10 cellular contexts compared by ENCODE assay signal in genomic region chr2:20682166-20682565, GRCh38. TPM values are rescaled to one million over a fixed set of nuclear protein-coding genes. Genes with fewer than 3 reads are reported as not detected.
DNase-seq lines count a peak whose midpoint lies in the region; ATAC-seq, FAIRE-seq and TF ChIP-seq lines count a peak whose summit lies in the region.
"Had no signal": no experiment of that assay in that cellular context is flagged by ENCODE, and none has a peak within 500 bp of the region (broad histone marks: within the 10 kb centered on the region; RNA-seq: fewer than 3 reads in every experiment).

No MANE protein-coding gene starts in this region.

- no TSS peak for BruUV-seq in endothelial cell of umbilical vein (replicated peaks; lab: Mats Ljungman, UMichigan)

- H3K27ac ChIP-seq in endothelial cell of umbilical vein (ENCODE audit: insufficient read depth, low read depth, low read length): no peak overlapping the region
- no peak overlapping the region for H3K27ac ChIP-seq in parathyroid adenoma
- H3K27ac ChIP-seq: SJSA1 had no signal

- peak; percentile 45 for DNase-seq in ELF-1 (ENCODE audit: low read depth, low spot score)
- DNase-seq in LNCaP clone FGC (ENCODE audit: low read depth): no peak
- peak; percentile 46 for DNase-seq in endothelial cell of umbilical vein (ENCODE audit: low read depth, low spot score)
- DNase-seq in NCI-H2227 (lab: John Stamatoyannopoulos, UW; ENCODE audit: unreplicated experiment): no peak
- no peak for DNase-seq in NK-92 treated with Interleukin-12 subunit alpha and Interleukin-12 subunit beta, amount 100 ng/mL, for 24 hours (lab: John Stamatoyannopoulos, UW)
- DNase-seq: activated naive CD8-positive, alpha-beta T cell treated with anti-CD3 and anti-CD28 coated beads, Interleukin-2, amount 10 ng/mL, durations not matched to agents 7 days and 5 days had no signal

- TF ChIP-seq POLR2A in endothelial cell of umbilical vein (IDR thresholded peaks at IDR 0.05; ENCODE audit: low read depth, low read length): no peak

- H3K9me3 ChIP-seq in endothelial cell of umbilical vein (replicated peaks; ENCODE audit: control insufficient read depth, insufficient read depth, low read length) (no peaks in the 10 kb centered on the region), parathyroid adenoma (ENCODE audit: control insufficient read depth, low read length) (no peaks in the 10 kb centered on the region)
- H3K9me3 ChIP-seq: SJSA1 had no signal

- H3K79me2 ChIP-seq in endothelial cell of umbilical vein (ENCODE audit: control insufficient read depth, insufficient read depth, low read length) (no peaks in the 10 kb centered on the region), parathyroid adenoma (no peaks in the 10 kb centered on the region)

- no peak overlapping the region for H3K4me3 ChIP-seq in LNCaP clone FGC (ENCODE audit: low read depth, low read length)
- no peak overlapping the region for H3K4me3 ChIP-seq in endothelial cell of umbilical vein (replicated peaks in 1 of 3; ENCODE audit: insufficient read depth in 1 of 3, low read depth in 1 of 3, low read length in 3 of 3)
- H3K4me3 ChIP-seq in parathyroid adenoma (ENCODE audit: low read depth, low read length): no peak overlapping the region
- H3K4me3 ChIP-seq: SJSA1 had no signal

- no peaks in the 10 kb centered on the region for H4K20me1 ChIP-seq in endothelial cell of umbilical vein (replicated peaks; ENCODE audit: control insufficient read depth, extremely low read depth, insufficient read depth, low read length)

- ATAC-seq in HG03108 (IDR thresholded peaks at IDR 0.05; ENCODE audit: unreplicated experiment): no peak
- ATAC-seq in GM21390 (IDR thresholded peaks at IDR 0.05; ENCODE audit: unreplicated experiment): no peak

- H3K27me3 ChIP-seq in endothelial cell of umbilical vein (ENCODE audit: control insufficient read depth in 2 of 2, insufficient read depth in 2 of 2, low read length in 2 of 2): no peaks in the 10 kb centered on the region
- H3K27me3 ChIP-seq in parathyroid adenoma (ENCODE audit: control insufficient read depth, insufficient read depth, low read length): no peaks in the 10 kb centered on the region
- H3K27me3 ChIP-seq: SJSA1 had no signal

- H3K9ac ChIP-seq in endothelial cell of umbilical vein (replicated peaks; ENCODE audit: extremely low read depth, insufficient read depth, low read length) (no peak overlapping the region), parathyroid adenoma (no peak overlapping the region)

- dilution Hi-C loops in endothelial cell of umbilical vein (cut with MboI; ENCODE audit: extremely low pct_ligation_motif_present, low sequenced_read_pairs): no loop called here

- intact Hi-C loops in endothelial cell of umbilical vein (cut with micrococcal nuclease): loop anchor here (1.0 to 5.0 kb wide), 4 partner anchors 73 to 281 kb away; partner anchors contain the start of gene LDAH

- H3K4me1 ChIP-seq in endothelial cell of umbilical vein (ENCODE audit: control insufficient read depth, extremely low read depth, insufficient read depth, low read length) (peaks cover 5% of the 10 kb centered on the region), parathyroid adenoma (no peaks in the 10 kb centered on the region)
- H3K4me1 ChIP-seq: SJSA1 had no signal

- H3K9me1 ChIP-seq in endothelial cell of umbilical vein (replicated peaks; ENCODE audit: control insufficient read depth, extremely low read depth, insufficient read depth, low read length): no peaks in the 10 kb centered on the region

- H3K4me2 ChIP-seq in endothelial cell of umbilical vein (ENCODE audit: insufficient read depth, low read length): no peak overlapping the region
- H3K4me2 ChIP-seq in parathyroid adenoma (ENCODE audit: low read length): no peak overlapping the region

- CTCF ChIA-PET in endothelial cell of umbilical vein (lab: Charles Lee): interaction anchor here (0.6 to 2.9 kb wide), 2 partner anchors 10 to 281 kb away, joined by 3 to 17 read pairs; no protein-coding TSS in a partner anchor

- POLR2A ChIA-PET in endothelial cell of umbilical vein (lab: Charles Lee): no interaction called here

- FAIRE-seq in endothelial cell of umbilical vein (lab: Jason Lieb, UNC): peak; percentile 75

- peaks cover 0 to 5% of the 10 kb centered on the region in 2 experiments for H3K36me3 ChIP-seq in endothelial cell of umbilical vein (ENCODE audit: control insufficient read depth in 2 of 2, extremely low read depth in 1 of 2, insufficient read depth in 2 of 2, low read length in 2 of 2)
- no peaks in the 10 kb centered on the region for H3K36me3 ChIP-seq in parathyroid adenoma (ENCODE audit: control insufficient read depth, insufficient read depth, low read length)

- no peak overlapping the region for H2AFZ ChIP-seq in endothelial cell of umbilical vein (ENCODE audit: low read depth, low read length)
- no peak overlapping the region for H2AFZ ChIP-seq in parathyroid adenoma

- TF ChIP-seq CTCF in LNCaP clone FGC (IDR thresholded peaks at IDR 0.05; ENCODE audit: control insufficient read depth, extremely low read depth, insufficient read depth) (peak; percentile 53), endothelial cell of umbilical vein (IDR thresholded peaks at IDR 0.05; ENCODE audit: extremely low read depth in 1 of 2, insufficient read depth in 1 of 2, low read depth in 1 of 2, low read length in 2 of 2) (peak; percentile 58 to 75), parathyroid adenoma (IDR thresholded peaks at IDR 0.05) (peak; percentile 14)

TF ChIP-seq in endothelial cell of umbilical vein, 7 proteins besides CTCF, POLR2A, EP300 and RAD21:
- TF ChIP-seq JUN (IDR thresholded peaks at IDR 0.05; ENCODE audit: borderline replicate concordance, insufficient read depth, insufficient read length, low read depth) (no peak), POLR2AphosphoS5 (IDR thresholded peaks at IDR 0.05; ENCODE audit: insufficient read depth, low read depth, low read length) (no peak), EZH2 (IDR thresholded peaks at IDR 0.05; ENCODE audit: borderline replicate concordance, low read depth, low read length, severe bottlenecking) (no peak), GATA2 (IDR thresholded peaks at IDR 0.05; ENCODE audit: insufficient read depth, insufficient read length, low read depth, low read length) (no peak), MYC (IDR thresholded peaks at IDR 0.05; ENCODE audit: low read depth, low read length) (no peak), FOS (IDR thresholded peaks at IDR 0.05; ENCODE audit: borderline replicate concordance, insufficient read depth, low read length) (no peak)
- TF ChIP-seq, protein P1, sequence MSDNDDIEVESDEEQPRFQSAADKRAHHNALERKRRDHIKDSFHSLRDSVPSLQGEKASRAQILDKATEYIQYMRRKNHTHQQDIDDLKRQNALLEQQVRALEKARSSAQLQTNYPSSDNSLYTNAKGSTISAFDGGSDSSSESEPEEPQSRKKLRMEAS (IDR thresholded peaks at IDR 0.05; ENCODE audit: insufficient read depth, insufficient read length): no peak

RNA-seq across cellular contexts. Expression of gene GDF7, which starts 15.2 kb away (rescaled TPM):
- 1.1 and 3.7 TPM in 2 replicates for total RNA-seq in endothelial cell of umbilical vein
- polyA plus RNA-seq in endothelial cell of umbilical vein: 3.9 and 4.1 TPM in 2 replicates
- polyA plus RNA-seq in endothelial cell of umbilical vein (2011; cell fraction: cytosol; rRNA removed): 3.7 and 4.2 TPM in 2 replicates
- polyA plus RNA-seq in endothelial cell of umbilical vein (2011; cell fraction: nucleus; rRNA removed): 12.2 and 14.2 TPM in 2 replicates
- polyA plus RNA-seq in endothelial cell of umbilical vein (2012): 4.1 and 14.2 TPM in 2 replicates
- 10.6 and 16.9 TPM in 2 replicates for polyA minus RNA-seq in endothelial cell of umbilical vein
- not detected for polyA minus RNA-seq in endothelial cell of umbilical vein (2011; cell fraction: cytosol; rRNA and poly(A)+ RNA removed)
- polyA minus RNA-seq in endothelial cell of umbilical vein (2011; cell fraction: nucleus; rRNA and poly(A)+ RNA removed): 6.1 and 6.8 TPM in 2 replicates
- total RNA-seq: activated naive CD8-positive, alpha-beta T cell treated with anti-CD3 and anti-CD28 coated beads, Interleukin-2, amount 10 ng/mL, durations not matched to agents 7 days and 5 days had no signal

RNA-seq across cellular contexts. Expression of gene HS1BP3, which starts 31.3 kb away (rescaled TPM):
- total RNA-seq in endothelial cell of umbilical vein: 27.8 and 33.1 TPM in 2 replicates
- 27.4 and 36.3 TPM in 2 replicates for polyA plus RNA-seq in endothelial cell of umbilical vein
- 17.0 and 22.6 TPM in 2 replicates for polyA plus RNA-seq in endothelial cell of umbilical vein (2011; cell fraction: cytosol; rRNA removed)
- 42.4 and 48.5 TPM in 2 replicates for polyA plus RNA-seq in endothelial cell of umbilical vein (2011; cell fraction: nucleus; rRNA removed)
- polyA plus RNA-seq in endothelial cell of umbilical vein (2012): 19.9 and 37.4 TPM in 2 replicates
- 22.4 and 24.7 TPM in 2 replicates for polyA minus RNA-seq in endothelial cell of umbilical vein
- 7.2 TPM for polyA minus RNA-seq in endothelial cell of umbilical vein (2011; cell fraction: cytosol; rRNA and poly(A)+ RNA removed)
- polyA minus RNA-seq in endothelial cell of umbilical vein (2011; cell fraction: nucleus; rRNA and poly(A)+ RNA removed): 26.3 and 35.3 TPM in 2 replicates

Comparison
In these comparisons a context has a peak if more than half of its experiments do, and no peak if none do; other contexts are left out.
1. DNase-seq: peak in ELF-1 (single experiment) and endothelial cell of umbilical vein (single experiment); none in LNCaP clone FGC (single experiment), NCI-H2227 (single experiment) and NK-92 treated with Interleukin-12 subunit alpha and Interleukin-12 subunit beta, amount 100 ng/mL, for 24 hours (single experiment).
2. CTCF ChIP-seq: peak in every context shown above with its lines; median percentile 66 in endothelial cell of umbilical vein; 53 in LNCaP clone FGC; 14 in parathyroid adenoma.